Comparison of ENCODE assay signal across 1 cellular context in genomic region chr14:99522934-99523660, GRCh38.
A peak's percentile ranks its signal among the peaks of the same experiment; 100 is the strongest.
TF ChIP-seq lines count a peak whose summit lies in the region.

No MANE protein-coding gene starts in this region.

TF ChIP-seq in A549, 52 proteins besides CTCF, POLR2A, EP300 and RAD21 (continued from another document):
- TF ChIP-seq JUN (IDR thresholded peaks at IDR 0.05), result 0 out of 5 replicates have a peak, but pooled peaks of 1 of the 2 experiments have one; percentile 23
